17 cellular contexts compared by ENCODE assay signal in the genomic region with DNA sequence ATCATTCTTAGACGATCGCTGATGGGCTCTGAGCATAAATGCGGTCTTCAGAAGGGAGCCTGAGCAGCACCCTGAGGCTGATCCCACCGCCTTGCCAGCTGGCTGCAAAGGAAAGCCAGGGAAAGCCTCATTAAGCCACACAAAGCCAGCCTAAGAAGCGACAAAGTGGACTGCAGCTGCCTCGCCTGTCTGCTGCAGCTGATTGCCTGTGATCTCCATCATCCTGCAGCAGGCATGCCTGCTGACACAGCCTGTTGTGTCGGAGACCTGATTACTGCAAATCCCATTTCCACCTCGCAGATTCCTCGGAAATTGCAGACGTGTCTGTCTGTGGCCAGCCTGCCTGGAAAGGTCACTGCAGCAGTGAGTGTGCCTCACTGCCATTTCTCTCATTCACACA.
DNase-seq lines count a peak whose midpoint lies in the region; ATAC-seq and TF ChIP-seq lines count a peak whose summit lies in the region.
"Had no signal": no experiment of that assay in that cellular context is flagged by ENCODE, and none has a peak within 500 bp of the region (broad histone marks: within the 10 kb centered on the region; RNA-seq: fewer than 3 reads in every experiment).

No MANE protein-coding gene starts in this region.

- H2BK5ac ChIP-seq in neuronal stem cell (ENCODE audit: low read length): no peak overlapping the region

- no peak overlapping the region for H2AFZ ChIP-seq in neuronal stem cell (ENCODE audit: low read length)

- no peaks in the 10 kb centered on the region for H3K79me1 ChIP-seq in neuronal stem cell (ENCODE audit: low read depth, low read length)

- H3K27me3 Mint-ChIP-seq in brain: peaks cover 2% of the 10 kb centered on the region
- H3K27me3 Mint-ChIP-seq: activated naive CD8-positive, alpha-beta T cell treated with anti-CD3 and anti-CD28 coated beads for 36 hours; activated T-cell treated with anti-CD3 and anti-CD28 coated beads, Interleukin-2, amount 50 U/mL, for 24 hours; memory B cell had no signal

- no peak overlapping the region for H2BK120ac ChIP-seq in neuronal stem cell (ENCODE audit: low read depth, low read length)

- WGBS in neuronal stem cell (ENCODE audit: extremely low coverage in 2 of 2, insufficient read length in 2 of 2, insufficient replicate concordance in 1 of 2), 2 donors: no CpG with 5 or more reads among the region's 10 CpGs
- 44 to 60% methylated on average over 10 of the region's 10 CpGs for WGBS in upper lobe of left lung, 2 donors

- H3K4me2 ChIP-seq in neuronal stem cell (ENCODE audit: insufficient read depth, low read length, poor library complexity, severe bottlenecking): no peak overlapping the region

- peak overlapping the region in 3 of 5 experiments; percentile 39 to 76 (median 72) for H3K4me3 Mint-ChIP-seq in brain
- H3K4me3 Mint-ChIP-seq: activated naive CD8-positive, alpha-beta T cell treated with anti-CD3 and anti-CD28 coated beads for 36 hours; activated T-cell treated with anti-CD3 and anti-CD28 coated beads, Interleukin-2, amount 50 U/mL, for 24 hours; memory B cell had no signal

- H3K4me1 Mint-ChIP-seq in brain: peaks cover 24% of the 10 kb centered on the region
- H3K4me1 Mint-ChIP-seq: activated naive CD8-positive, alpha-beta T cell treated with anti-CD3 and anti-CD28 coated beads for 36 hours; memory B cell had no signal

- TF ChIP-seq EP300 in upper lobe of left lung (IDR thresholded peaks at IDR 0.05): no peak

- H3K27ac Mint-ChIP-seq in brain: peak overlapping the region in 3 of 5 experiments; percentile 91 to 98 (median 97)
- H3K27ac Mint-ChIP-seq: activated T-cell treated with anti-CD3 and anti-CD28 coated beads, Interleukin-2, amount 50 U/mL, for 24 hours; memory B cell had no signal

- H3K23ac ChIP-seq in neuronal stem cell (ENCODE audit: low read depth, low read length, poor library complexity): no peak overlapping the region

- H3K27ac ChIP-seq in neuronal stem cell (replicated peaks; ENCODE audit: low read length): no peak overlapping the region
- H3K27ac ChIP-seq in upper lobe of left lung: no peak overlapping the region
- H3K27ac ChIP-seq: heart right ventricle, neutrophil, sigmoid colon had no signal

- H3K27me3 ChIP-seq in neuronal stem cell (ENCODE audit: control insufficient read depth in 3 of 3, insufficient read depth in 3 of 3, low read depth in 1 of 3, low read length in 3 of 3) (peaks cover 0 to 4% (median 0%) of the 10 kb centered on the region in 3 experiments), MG63 (no peaks in the 10 kb centered on the region), upper lobe of left lung (no peaks in the 10 kb centered on the region)
- H3K27me3 ChIP-seq: neutrophil had no signal

- H3K4me3 ChIP-seq in neuronal stem cell (ENCODE audit: low read length in 2 of 2) (no peak overlapping the region), MG63 (no peak overlapping the region), upper lobe of left lung (no peak overlapping the region)
- H3K4me3 ChIP-seq: heart right ventricle, sigmoid colon had no signal

- H3K14ac ChIP-seq in neuronal stem cell (ENCODE audit: low read length): no peak overlapping the region

- H3K18ac ChIP-seq in neuronal stem cell (ENCODE audit: low read length): no peak overlapping the region

- no peak overlapping the region for H4K91ac ChIP-seq in neuronal stem cell (ENCODE audit: low read depth, low read length, poor library complexity)

- no peak overlapping the region for H2BK12ac ChIP-seq in neuronal stem cell (ENCODE audit: low read length)

- no peak for ATAC-seq in upper lobe of left lung (ENCODE audit: low FRiP score in 2 of 2)
- ATAC-seq: HCT116, heart right ventricle had no signal

- H3K9me3 ChIP-seq in neuronal stem cell (replicated peaks in 1 of 2; ENCODE audit: control insufficient read depth in 2 of 2, insufficient read depth in 1 of 2, low read depth in 1 of 2, low read length in 2 of 2): peaks cover 0 to 3% of the 10 kb centered on the region in 2 donors
- no peaks in the 10 kb centered on the region for H3K9me3 ChIP-seq in MG63
- H3K9me3 ChIP-seq in upper lobe of left lung: peaks cover 0 to 13% (median 4%) of the 10 kb centered on the region in 4 donors

- H3K4me1 ChIP-seq in neuronal stem cell (ENCODE audit: control insufficient read depth in 2 of 2, insufficient read depth in 1 of 2, low read depth in 1 of 2, low read length in 2 of 2) (peaks cover 0 to 6% of the 10 kb centered on the region in 2 donors), upper lobe of left lung (no peaks in the 10 kb centered on the region)
- H3K4me1 ChIP-seq: heart right ventricle, sigmoid colon had no signal

- no peak overlapping the region for H2AK5ac ChIP-seq in neuronal stem cell (ENCODE audit: low read depth, low read length)

- no peak overlapping the region for H2BK15ac ChIP-seq in neuronal stem cell (ENCODE audit: low read length)

- peaks cover 4% of the 10 kb centered on the region for H3K36me3 Mint-ChIP-seq in brain
- H3K36me3 Mint-ChIP-seq: activated naive CD8-positive, alpha-beta T cell treated with anti-CD3 and anti-CD28 coated beads for 36 hours; memory B cell had no signal

- peaks cover 0 to 81% (median 15%) of the 10 kb centered on the region in 5 experiments for H3K9me3 Mint-ChIP-seq in brain

- no peak for TF ChIP-seq CTCF in brain (conservative IDR thresholded peaks at IDR 0.05)
- no peak for TF ChIP-seq CTCF in upper lobe of left lung (IDR thresholded peaks at IDR 0.05)

- H3K4ac ChIP-seq in neuronal stem cell (ENCODE audit: low read length): no peak overlapping the region

- H3K9ac ChIP-seq in neuronal stem cell (ENCODE audit: low read depth, low read length, poor library complexity): no peak overlapping the region

- H3K36me3 ChIP-seq in neuronal stem cell (replicated peaks in 1 of 2; ENCODE audit: control insufficient read depth in 2 of 2, insufficient read depth in 2 of 2, low read length in 2 of 2): no peaks in the 10 kb centered on the region
- H3K36me3 ChIP-seq in MG63: no peaks in the 10 kb centered on the region
- no peaks in the 10 kb centered on the region for H3K36me3 ChIP-seq in upper lobe of left lung
- H3K36me3 ChIP-seq: heart right ventricle, neutrophil, sigmoid colon had no signal

- TF ChIP-seq POLR2A in upper lobe of left lung (IDR thresholded peaks at IDR 0.05): no peak

- DNase-seq in ELF-1 (ENCODE audit: low read depth, low spot score) (peak; percentile 74), NCI-H524 (lab: John Stamatoyannopoulos, UW) (peak; percentile 63 to 94), neuronal stem cell (ENCODE audit: low spot score) (peak; percentile 54), GM19238 (ENCODE audit: insufficient read length, low spot score) (no peak), MG63 (no peak), upper lobe of left lung (no peak)
- DNase-seq: activated CD4-positive, alpha-beta T cell treated with anti-CD3 and anti-CD28 coated beads, Interleukin-2, amount 50 U/mL, for 4 hours; activated naive CD8-positive, alpha-beta T cell treated with anti-CD3 and anti-CD28 coated beads for 36 hours; activated T-cell treated with anti-CD3 and anti-CD28 coated beads, Interleukin-2, amount 50 U/mL, for 24 hours; effector CD8-positive, alpha-beta T cell; heart right ventricle; NCI-H446 treated with DMSO at 0.1 percent for 48 hours; sigmoid colon had no signal

- no peak overlapping the region for H4K8ac ChIP-seq in neuronal stem cell (ENCODE audit: low read depth, low read length)

Comparison
In these comparisons a context has a peak if more than half of its experiments do, and no peak if none do; other contexts are left out.
1. DNase-seq: peak in ELF-1 (single experiment), NCI-H524 (2 of 2) and neuronal stem cell (single experiment); none in GM19238 (single experiment), MG63 (single experiment) and upper lobe of left lung (0 of 2).